1 cellular context compared by ENCODE assay signal in the genomic region with DNA sequence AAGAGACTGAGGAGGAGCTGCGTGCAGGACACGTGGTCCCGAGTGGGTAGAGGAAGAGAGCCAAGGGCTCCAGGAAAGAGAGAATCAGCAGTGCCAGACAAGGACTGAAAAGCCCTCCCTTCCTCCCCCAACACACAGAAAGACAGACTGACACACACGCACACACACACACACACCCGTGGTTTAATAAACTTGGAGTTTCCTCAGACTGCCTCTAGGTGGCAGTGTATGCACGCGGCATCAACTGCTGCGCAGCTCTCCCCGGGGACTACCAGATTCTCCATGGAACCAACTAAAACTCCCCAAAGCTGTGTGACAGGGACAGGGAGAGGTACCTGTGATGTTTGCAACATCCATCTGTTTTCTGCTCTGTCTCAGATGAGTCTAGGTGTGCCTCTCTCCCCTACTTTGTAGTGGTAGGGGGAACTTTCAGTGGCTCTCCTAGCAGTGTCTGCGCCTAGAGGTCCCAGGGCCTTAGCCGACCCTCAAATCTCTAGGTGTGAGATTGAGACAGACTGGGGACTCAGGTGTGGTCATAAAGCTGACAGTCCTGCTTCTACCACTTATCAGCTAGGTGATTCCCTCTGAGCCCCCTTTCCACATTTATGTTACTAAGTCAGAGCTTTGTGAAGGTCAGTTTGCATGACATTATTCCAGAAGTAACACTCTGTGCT.
TF ChIP-seq lines count a peak whose summit lies in the region.

No MANE protein-coding gene starts in this region.

TF ChIP-seq in K562, 482 proteins besides CTCF, POLR2A, EP300 and RAD21 (continued from another document):
- TF ChIP-seq, protein P1, sequence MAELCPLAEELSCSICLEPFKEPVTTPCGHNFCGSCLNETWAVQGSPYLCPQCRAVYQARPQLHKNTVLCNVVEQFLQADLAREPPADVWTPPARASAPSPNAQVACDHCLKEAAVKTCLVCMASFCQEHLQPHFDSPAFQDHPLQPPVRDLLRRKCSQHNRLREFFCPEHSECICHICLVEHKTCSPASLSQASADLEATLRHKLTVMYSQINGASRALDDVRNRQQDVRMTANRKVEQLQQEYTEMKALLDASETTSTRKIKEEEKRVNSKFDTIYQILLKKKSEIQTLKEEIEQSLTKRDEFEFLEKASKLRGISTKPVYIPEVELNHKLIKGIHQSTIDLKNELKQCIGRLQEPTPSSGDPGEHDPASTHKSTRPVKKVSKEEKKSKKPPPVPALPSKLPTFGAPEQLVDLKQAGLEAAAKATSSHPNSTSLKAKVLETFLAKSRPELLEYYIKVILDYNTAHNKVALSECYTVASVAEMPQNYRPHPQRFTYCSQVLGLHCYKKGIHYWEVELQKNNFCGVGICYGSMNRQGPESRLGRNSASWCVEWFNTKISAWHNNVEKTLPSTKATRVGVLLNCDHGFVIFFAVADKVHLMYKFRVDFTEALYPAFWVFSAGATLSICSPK (IDR thresholded peaks at IDR 0.05; ENCODE audit: borderline replicate concordance): no peak
- TF ChIP-seq ZC3H4 (CRISPR knock-in tag; IDR thresholded peaks at IDR 0.05; ENCODE audit: borderline replicate concordance): no peak
- TF ChIP-seq HMGXB4 (CRISPR knock-in tag; IDR thresholded peaks at IDR 0.05): no peak
- TF ChIP-seq ATF1 (CRISPR knock-in tag; IDR thresholded peaks at IDR 0.05): no peak
- peak; percentile 49; the same call in 1 of the 2 replicates for TF ChIP-seq ATF1 (tag; IDR thresholded peaks at IDR 0.05)
- no peak for TF ChIP-seq YBX1 (IDR thresholded peaks at IDR 0.05)
- TF ChIP-seq U2AF1 (optimal IDR thresholded peaks at IDR 0.05; ENCODE audit: low read depth, low read length): no peak
- no peak for TF ChIP-seq TGIF2 (CRISPR knock-in tag; IDR thresholded peaks at IDR 0.05)
- TF ChIP-seq RNF2 (IDR thresholded peaks at IDR 0.05): peak; percentile 24; the same call in 1 of the 2 replicates
- TF ChIP-seq CBX5 (IDR thresholded peaks at IDR 0.05; ENCODE audit: borderline replicate concordance, low read depth): 0 out of 2 replicates have a peak, but pooled peaks have one; percentile 42
- TF ChIP-seq MYNN (IDR thresholded peaks at IDR 0.05): peak; percentile 69; the same call in 1 of the 2 replicates
- no peak for TF ChIP-seq MYNN (CRISPR knock-in tag; IDR thresholded peaks at IDR 0.05)
- TF ChIP-seq, protein P2, sequence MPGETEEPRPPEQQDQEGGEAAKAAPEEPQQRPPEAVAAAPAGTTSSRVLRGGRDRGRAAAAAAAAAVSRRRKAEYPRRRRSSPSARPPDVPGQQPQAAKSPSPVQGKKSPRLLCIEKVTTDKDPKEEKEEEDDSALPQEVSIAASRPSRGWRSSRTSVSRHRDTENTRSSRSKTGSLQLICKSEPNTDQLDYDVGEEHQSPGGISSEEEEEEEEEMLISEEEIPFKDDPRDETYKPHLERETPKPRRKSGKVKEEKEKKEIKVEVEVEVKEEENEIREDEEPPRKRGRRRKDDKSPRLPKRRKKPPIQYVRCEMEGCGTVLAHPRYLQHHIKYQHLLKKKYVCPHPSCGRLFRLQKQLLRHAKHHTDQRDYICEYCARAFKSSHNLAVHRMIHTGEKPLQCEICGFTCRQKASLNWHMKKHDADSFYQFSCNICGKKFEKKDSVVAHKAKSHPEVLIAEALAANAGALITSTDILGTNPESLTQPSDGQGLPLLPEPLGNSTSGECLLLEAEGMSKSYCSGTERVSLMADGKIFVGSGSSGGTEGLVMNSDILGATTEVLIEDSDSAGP (CRISPR knock-in tag; IDR thresholded peaks at IDR 0.05): no peak
- 0 out of 2 replicates have a peak, but pooled peaks have one; percentile 30 for TF ChIP-seq TCF7 (IDR thresholded peaks at IDR 0.05; ENCODE audit: borderline replicate concordance)
- no peak; a peak in 1 of 4 replicates for TF ChIP-seq MNT (conservative IDR thresholded peaks at IDR 0.05)
- TF ChIP-seq PPARD (CRISPR knock-in tag; IDR thresholded peaks at IDR 0.05): no peak
- TF ChIP-seq, protein P3, sequence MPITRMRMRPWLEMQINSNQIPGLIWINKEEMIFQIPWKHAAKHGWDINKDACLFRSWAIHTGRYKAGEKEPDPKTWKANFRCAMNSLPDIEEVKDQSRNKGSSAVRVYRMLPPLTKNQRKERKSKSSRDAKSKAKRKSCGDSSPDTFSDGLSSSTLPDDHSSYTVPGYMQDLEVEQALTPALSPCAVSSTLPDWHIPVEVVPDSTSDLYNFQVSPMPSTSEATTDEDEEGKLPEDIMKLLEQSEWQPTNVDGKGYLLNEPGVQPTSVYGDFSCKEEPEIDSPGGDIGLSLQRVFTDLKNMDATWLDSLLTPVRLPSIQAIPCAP (CRISPR knock-in tag; IDR thresholded peaks at IDR 0.05; ENCODE audit: borderline replicate concordance): no peak
- 0 out of 4 replicates have a peak, but pooled peaks of 1 of the 2 experiments have one; percentile 13 for TF ChIP-seq KDM1A (IDR thresholded peaks at IDR 0.05)
- TF ChIP-seq BDP1 (IDR thresholded peaks at IDR 0.05; ENCODE audit: insufficient read depth, insufficient read length): no peak
- no peak for TF ChIP-seq CBFB (CRISPR knock-in tag; IDR thresholded peaks at IDR 0.05)
- TF ChIP-seq STAT5B (CRISPR knock-in tag; IDR thresholded peaks at IDR 0.05): no peak
- no peak for TF ChIP-seq FOSL1 (tag; conservative IDR thresholded peaks at IDR 0.05)
- no peak for TF ChIP-seq ZNF696 (CRISPR knock-in tag; conservative IDR thresholded peaks at IDR 0.05)
- TF ChIP-seq KAT8 (IDR thresholded peaks at IDR 0.05; ENCODE audit: low read depth): no peak
- no peak for TF ChIP-seq PML (IDR thresholded peaks at IDR 0.05; ENCODE audit: low read length)
- TF ChIP-seq FOXJ2 (tag; IDR thresholded peaks at IDR 0.05): 0 out of 2 replicates have a peak, but pooled peaks have one; percentile 59
- TF ChIP-seq CREB3L1 (IDR thresholded peaks at IDR 0.05; ENCODE audit: borderline replicate concordance, low read depth): 0 out of 2 replicates have a peak, but pooled peaks have one; percentile 40
- no peak for TF ChIP-seq PCBP2 (IDR thresholded peaks at IDR 0.05; ENCODE audit: low read depth, low read length, poor library complexity, severe bottlenecking)
- 0 out of 2 replicates have a peak, but pooled peaks have one; percentile 21 for TF ChIP-seq ZKSCAN1 (IDR thresholded peaks at IDR 0.05; ENCODE audit: low read depth, low read length)
- TF ChIP-seq ARID3A (IDR thresholded peaks at IDR 0.05; ENCODE audit: borderline replicate concordance, low read depth, low read length): no peak
- no peak for TF ChIP-seq ETV5 (CRISPR knock-in tag; IDR thresholded peaks at IDR 0.05; ENCODE audit: low read depth)
- no peak for TF ChIP-seq ZFPM2 (CRISPR knock-in tag; IDR thresholded peaks at IDR 0.05)
- no peak for TF ChIP-seq PHB2 (IDR thresholded peaks at IDR 0.05; ENCODE audit: low read depth)
- TF ChIP-seq MEF2D (tag; conservative IDR thresholded peaks at IDR 0.05; ENCODE audit: low read depth): no peak
- TF ChIP-seq MLLT1 (IDR thresholded peaks at IDR 0.05): peak; percentile 35 to 53; a peak in 2 of 4 replicates
- no peak for TF ChIP-seq MAFF (IDR thresholded peaks at IDR 0.05; ENCODE audit: low read length)
- no peak for TF ChIP-seq CEBPG (CRISPR knock-in tag; IDR thresholded peaks at IDR 0.05)
- no peak for TF ChIP-seq CEBPG (tag; conservative IDR thresholded peaks at IDR 0.05 in 1 of 2, IDR thresholded peaks at IDR 0.05 in 1 of 2)
- no peak for TF ChIP-seq ZNF395 (CRISPR knock-in tag; IDR thresholded peaks at IDR 0.05)
- no peak for TF ChIP-seq HMG20B (CRISPR knock-in tag; IDR thresholded peaks at IDR 0.05)
- no peak for TF ChIP-seq GTF2F1 (IDR thresholded peaks at IDR 0.05; ENCODE audit: low read depth, low read length)
- TF ChIP-seq FOS (IDR thresholded peaks at IDR 0.05; ENCODE audit: extremely low read depth, insufficient read length): no peak
- 0 out of 2 replicates have a peak, but pooled peaks have one; percentile 10 for TF ChIP-seq NKRF (IDR thresholded peaks at IDR 0.05; ENCODE audit: borderline replicate concordance)
- no peak for TF ChIP-seq ZNF586 (CRISPR knock-in tag; conservative IDR thresholded peaks at IDR 0.05)
- TF ChIP-seq RBBP5 (IDR thresholded peaks at IDR 0.05; ENCODE audit: borderline replicate concordance, insufficient read depth, low read length, poor library complexity, severe bottlenecking): no peak
- 0 out of 2 replicates have a peak, but pooled peaks have one; percentile 30 for TF ChIP-seq ELF4 (CRISPR knock-in tag; IDR thresholded peaks at IDR 0.05)
- TF ChIP-seq TARDBP (IDR thresholded peaks at IDR 0.05): peak; percentile 24; the same call in 1 of the 2 replicates
